In genomic region chr4:189113389-189113888, GRCh38 we compare ENCODE assay signal across 31 cellular contexts.
"Had no signal": no experiment of that assay in that cellular context is flagged by ENCODE, and none has a peak within 500 bp of the region (broad histone marks: within the 10 kb centered on the region; RNA-seq: fewer than 3 reads in every experiment).

No MANE protein-coding gene starts in this region.

- H3K9me3 ChIP-seq: lower lobe of right lung, pancreas, prostate gland, sigmoid colon, tibial nerve, uterus had no signal

- H3K4me1 Mint-ChIP-seq: immature natural killer cell; mesothelial cell of epicardium; naive thymus-derived CD4-positive, alpha-beta T cell; stimulated activated memory B cell treated with anti-CD40 and anti-IgM and Interleukin-4, amounts not matched to agents 10 μg/mL and 1 μg/mL and 100 μg/mL, for 72 hours; stimulated activated naive CD8-positive, alpha-beta T cell treated with anti-CD3 and anti-CD28 coated beads, Interleukin-15, amount 100 ng/mL, for 72 hours had no signal

- H3K4me1 ChIP-seq: lower lobe of right lung, pancreas, prostate gland, sigmoid colon, tibial nerve, uterus had no signal

- H3K27me3 Mint-ChIP-seq: naive thymus-derived CD4-positive, alpha-beta T cell; natural killer cell treated with Interleukin-12 subunit alpha and Interleukin-12 subunit beta and Interleukin-15 and Interleukin-18, amount 100 ng/mL, for 72 hours; stimulated activated memory B cell treated with anti-CD40 and anti-IgM and Interleukin-4, amounts not matched to agents 10 μg/mL and 1 μg/mL and 100 μg/mL, for 72 hours; stimulated activated naive CD8-positive, alpha-beta T cell treated with anti-CD3 and anti-CD28 coated beads, Interleukin-15, amount 100 ng/mL, for 72 hours; type B pancreatic cell had no signal

- H3K36me3 ChIP-seq: lower lobe of right lung, pancreas, prostate gland, sigmoid colon, tibial nerve, uterus had no signal

- H3K27ac ChIP-seq: lower lobe of right lung, pancreas, prostate gland, sigmoid colon, tibial nerve, uterus had no signal

- H3K4me3 Mint-ChIP-seq: immature natural killer cell; mesothelial cell of epicardium; naive thymus-derived CD4-positive, alpha-beta T cell; natural killer cell treated with Interleukin-12 subunit alpha and Interleukin-12 subunit beta and Interleukin-15 and Interleukin-18, amount 100 ng/mL, for 72 hours; stimulated activated memory B cell treated with anti-CD40 and anti-IgM and Interleukin-4, amounts not matched to agents 10 μg/mL and 1 μg/mL and 100 μg/mL, for 72 hours; stimulated activated naive CD8-positive, alpha-beta T cell treated with anti-CD3 and anti-CD28 coated beads, Interleukin-15, amount 100 ng/mL, for 72 hours; type B pancreatic cell had no signal

- H3K9me3 Mint-ChIP-seq: type B pancreatic cell had no signal

- H3K4me3 ChIP-seq: lower lobe of right lung, pancreas, prostate gland, sigmoid colon, tibial nerve, uterus had no signal

- ATAC-seq: left lobe of liver; left ventricle myocardium superior; lower lobe of right lung; naive thymus-derived CD4-positive, alpha-beta T cell; natural killer cell treated with Interleukin-12 subunit alpha and Interleukin-12 subunit beta and Interleukin-15 and Interleukin-18, amount 100 ng/mL, for 72 hours; pancreas; right cardiac atrium; stimulated activated memory B cell treated with anti-CD40 and anti-IgM and Interleukin-4, amounts not matched to agents 10 μg/mL and 1 μg/mL and 100 μg/mL, for 72 hours; stimulated activated naive CD8-positive, alpha-beta T cell treated with anti-CD3 and anti-CD28 coated beads, Interleukin-15, amount 100 ng/mL, for 72 hours had no signal

- H3K27me3 ChIP-seq: pancreas, sigmoid colon, tibial nerve, uterus had no signal

- H3K36me3 Mint-ChIP-seq: mesothelial cell of epicardium; natural killer cell treated with Interleukin-12 subunit alpha and Interleukin-12 subunit beta and Interleukin-15 and Interleukin-18, amount 100 ng/mL, for 72 hours; stimulated activated memory B cell treated with anti-CD40 and anti-IgM and Interleukin-4, amounts not matched to agents 10 μg/mL and 1 μg/mL and 100 μg/mL, for 72 hours; type B pancreatic cell had no signal

- H3K27ac Mint-ChIP-seq: immature natural killer cell; mesothelial cell of epicardium; naive thymus-derived CD4-positive, alpha-beta T cell; natural killer cell treated with Interleukin-12 subunit alpha and Interleukin-12 subunit beta and Interleukin-15 and Interleukin-18, amount 100 ng/mL, for 72 hours; stimulated activated memory B cell treated with anti-CD40 and anti-IgM and Interleukin-4, amounts not matched to agents 10 μg/mL and 1 μg/mL and 100 μg/mL, for 72 hours; stimulated activated naive CD8-positive, alpha-beta T cell treated with anti-CD3 and anti-CD28 coated beads, Interleukin-15, amount 100 ng/mL, for 72 hours; type B pancreatic cell had no signal

- FAIRE-seq: islet of Langerhans, pancreas, small intestine had no signal

- DNase-seq: head of caudate nucleus; hippocampal formation; immature natural killer cell; left ventricle myocardium superior; lower lobe of right lung; mammary epithelial cell; mesendoderm; naive thymus-derived CD4-positive, alpha-beta T cell; nucleus accumbens; pancreas; posterior cingulate gyrus; retina; right cardiac atrium; sigmoid colon; small intestine; stimulated activated CD4-positive, alpha-beta T cell treated with anti-CD3 and anti-CD28 coated beads, Interleukin-1b, Interleukin-23, amount 100 ng/mL, for 48 hours; stimulated activated CD4-positive, alpha-beta T cell treated with anti-CD3 and anti-CD28 coated beads, Interleukin-2, amount 100 ng/mL, for 48 hours; stimulated activated CD4-positive, alpha-beta T cell treated with anti-CD3 and anti-CD28 coated beads, Interleukin-4, amount 100 ng/mL, for 4 hours; stimulated activated CD8-positive, alpha-beta memory T cell treated with anti-CD3 and anti-CD28 coated beads, Interleukin-4, amount 100 ng/mL, for 48 hours; stimulated activated naive CD4-positive, alpha-beta T cell treated with Interleukin-2 at 50 U/mL for 16 hours; stimulated activated naive CD8-positive, alpha-beta T cell treated with anti-CD3 and anti-CD28 coated beads, Interleukin-15, amount 100 ng/mL, for 72 hours; substantia nigra; uterus had no signal
